In genomic region chr2:158726906-158727592, GRCh38 we compare ENCODE assay signal across 12 cellular contexts.
DNase-seq lines count a peak whose midpoint lies in the region; ATAC-seq lines count a peak whose summit lies in the region.
"Had no signal": no experiment of that assay in that cellular context is flagged by ENCODE, and none has a peak within 500 bp of the region (broad histone marks: within the 10 kb centered on the region; RNA-seq: fewer than 3 reads in every experiment).

No MANE protein-coding gene starts in this region.

- peak; percentile 76 for ATAC-seq in sciatic nerve
- ATAC-seq: left lobe of liver, T-helper 17 cell had no signal

- intact Hi-C loops in head of caudate nucleus (cut with DNase I), result loop anchor here (10.0 kb wide), 1 partner anchor 542 kb away; no protein-coding TSS in a partner anchor
- intact Hi-C loops in sciatic nerve (cut with DNase I), result no loop called here

- peak; percentile 75 for DNase-seq in LHCN-M2 (ENCODE audit: low read depth)
- peak; percentile 26 for DNase-seq in RPMI8226
- DNase-seq in head of caudate nucleus, result peak; percentile 73 to 97 (median 92)
- no peak for DNase-seq in sciatic nerve (ENCODE audit: low spot score)
- no peak for DNase-seq in stimulated activated CD4-positive, alpha-beta T cell treated with anti-CD3 and anti-CD28 coated beads, Interleukin-4, amount 100 ng/mL, for 1 hour
- DNase-seq in H4 (ENCODE audit: low spot score), result no peak
- no peak for DNase-seq in stimulated activated CD4-positive, alpha-beta T cell treated with anti-CD3 and anti-CD28 coated beads, Interleukin-1b, Interleukin-23, amount 100 ng/mL, for 48 hours
- DNase-seq: activated gamma-delta T cell treated with Interleukin-2 at 50 U/mL for 16 hours, DMS79, foreskin melanocyte, T-helper 17 cell had no signal

Comparison
In these comparisons a context has a peak if more than half of its experiments do, and no peak if none do; other contexts are left out.
1. DNase-seq: peak in LHCN-M2 (single experiment), RPMI8226 (single experiment) and head of caudate nucleus (42 of 42); none in sciatic nerve (single experiment), stimulated activated CD4-positive, alpha-beta T cell treated with anti-CD3 and anti-CD28 coated beads, Interleukin-4, amount 100 ng/mL, for 1 hour (single experiment), H4 (single experiment) and stimulated activated CD4-positive, alpha-beta T cell treated with anti-CD3 and anti-CD28 coated beads, Interleukin-1b, Interleukin-23, amount 100 ng/mL, for 48 hours (single experiment).